Comparison of ENCODE assay signal across 8 cellular contexts in the genomic region with DNA sequence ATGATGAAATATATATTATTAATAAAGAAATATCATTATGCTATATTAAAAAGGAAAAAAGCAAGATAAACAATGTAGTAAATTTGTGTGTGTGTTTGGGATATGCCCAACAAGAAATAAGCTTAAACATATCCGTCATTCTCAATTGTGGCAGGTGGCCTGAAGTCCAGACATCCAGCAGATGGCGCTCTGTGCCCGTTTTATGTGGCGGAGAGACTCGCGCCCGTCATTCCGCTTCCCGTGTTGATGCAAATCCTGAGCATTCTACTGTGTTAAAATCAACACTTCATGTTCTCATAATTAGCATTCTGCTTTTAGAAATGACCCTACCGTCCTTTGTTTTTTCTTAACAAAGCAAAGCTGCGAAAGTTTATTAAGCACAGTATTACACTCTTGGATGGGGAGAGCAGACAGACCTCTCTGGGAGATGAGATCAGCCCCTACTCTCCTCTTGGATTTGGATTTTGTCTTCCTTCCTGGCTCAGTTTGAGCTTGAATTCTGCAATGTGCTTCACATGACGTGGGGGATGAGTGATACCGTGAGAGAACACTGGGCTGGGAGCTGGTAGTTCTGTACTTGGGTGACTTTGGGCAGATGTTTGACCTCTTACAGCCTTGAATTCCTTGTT.
DNase-seq lines count a peak whose midpoint lies in the region; TF ChIP-seq lines count a peak whose summit lies in the region.

No MANE protein-coding gene starts in this region.

- no peaks in the 10 kb centered on the region for H3K36me3 ChIP-seq in trophoblast cell (ENCODE audit: control insufficient read depth in 1 of 2, insufficient read depth in 2 of 2, low read length in 2 of 2)

- H3K56ac ChIP-seq in H9 (ENCODE audit: insufficient read length, low read depth, low read length), result no peak overlapping the region

- no CpG with 5 or more reads among the region's 13 CpGs for WGBS in H9 (ENCODE audit: extremely low coverage, insufficient read length, low lambda C conversion rate)
- WGBS in trophoblast cell (ENCODE audit: extremely low coverage, insufficient coverage, insufficient read length), result no CpG with 5 or more reads among the region's 13 CpGs

- H3K4me2 ChIP-seq in H9 (ENCODE audit: insufficient read depth, insufficient read length, low read length) (peak overlapping the region; percentile 53), trophoblast cell (ENCODE audit: low read length) (peak overlapping the region; percentile 49)

- H2BK120ac ChIP-seq in H9 (ENCODE audit: low read depth, low read length, poor library complexity, severe bottlenecking) (no peak overlapping the region), trophoblast cell (ENCODE audit: insufficient read depth, low read length, poor library complexity) (no peak overlapping the region)

- H3K4me1 ChIP-seq in H9 (ENCODE audit: insufficient read depth, low read length), result no peaks in the 10 kb centered on the region
- H3K4me1 ChIP-seq in trophoblast cell (ENCODE audit: control insufficient read depth in 1 of 2, insufficient read depth in 2 of 2, low read length in 2 of 2), result no peaks in the 10 kb centered on the region

- H4K20me1 ChIP-seq in H9 (ENCODE audit: control insufficient read depth, insufficient read depth, insufficient read length), result no peaks in the 10 kb centered on the region

- peak overlapping the region in 1 of 2 experiments; percentile 41; a peak in 1 of 5 replicates for H3K4me3 Mint-ChIP-seq in H9

- H2AK5ac ChIP-seq in H9 (ENCODE audit: insufficient read length, low read length) (no peak overlapping the region), trophoblast cell (ENCODE audit: low read length) (no peak overlapping the region)

- no peak overlapping the region for H4K12ac ChIP-seq in trophoblast cell (ENCODE audit: low read depth, low read length)

- H4K91ac ChIP-seq in H9 (ENCODE audit: insufficient read length, low read depth, low read length) (no peak overlapping the region), trophoblast cell (ENCODE audit: low read depth, low read length) (no peak overlapping the region)

- H3K27me3 ChIP-seq in H9 (ENCODE audit: insufficient read depth, low read length) (no peaks in the 10 kb centered on the region), trophoblast cell (ENCODE audit: insufficient read depth, low read length) (no peaks in the 10 kb centered on the region)

- no peaks in the 10 kb centered on the region for H3K79me1 ChIP-seq in H9 (ENCODE audit: insufficient read depth, low read depth, low read length, poor library complexity, severe bottlenecking)
- H3K79me1 ChIP-seq in trophoblast cell (ENCODE audit: low read length), result no peaks in the 10 kb centered on the region

- peak overlapping the region; percentile 90 for H2AFZ ChIP-seq in H9 (ENCODE audit: low read length)
- H2AFZ ChIP-seq in trophoblast cell (ENCODE audit: insufficient read depth, low read length, poor library complexity), result no peak overlapping the region

- peaks cover 18% of the 10 kb centered on the region for H3K27me3 Mint-ChIP-seq in H9 (ENCODE audit: low read depth)

- no peak overlapping the region for H3K9ac ChIP-seq in H9 (ENCODE audit: extremely low read depth, insufficient read length, low read length)
- H3K9ac ChIP-seq in trophoblast cell (ENCODE audit: low read length), result no peak overlapping the region

- no peak overlapping the region for H3K27ac ChIP-seq in H9 (ENCODE audit: insufficient read length, low read depth, low read length)
- H3K27ac ChIP-seq in trophoblast cell (ENCODE audit: low read depth, low read length), result no peak overlapping the region

- H3K79me2 ChIP-seq in H9 (ENCODE audit: insufficient read depth, low read length) (no peaks in the 10 kb centered on the region), trophoblast cell (ENCODE audit: control insufficient read depth, insufficient read depth, low read length, poor library complexity) (no peaks in the 10 kb centered on the region)

- no peaks in the 10 kb centered on the region for H3K36me3 Mint-ChIP-seq in H9 (ENCODE audit: insufficient read depth in 1 of 3, low read depth in 3 of 3)

- peak; percentile 72 for DNase-seq in GM03348 (ENCODE audit: low spot score)
- DNase-seq in H9, result peak; percentile 76
- peak; percentile 31 for DNase-seq in LNCaP clone FGC (ENCODE audit: low read depth)
- peak; percentile 64 for DNase-seq in RPMI8226
- peak; percentile 59 for DNase-seq in activated gamma-delta T cell treated with anti-CD3 and anti-CD28 coated beads, Interleukin-2, amount 50 U/mL, for 16 hours (ENCODE audit: low read depth)
- peak; percentile 54 for DNase-seq in globus pallidus (ENCODE audit: low spot score)
- DNase-seq in trophoblast cell, result peak; percentile 65 to 92
- DNase-seq in ureter (ENCODE audit: low spot score), result peak; percentile 72

- H4K8ac ChIP-seq in H9 (replicated peaks; ENCODE audit: insufficient read length, low read depth, low read length) (no peak overlapping the region), trophoblast cell (ENCODE audit: low read depth, low read length) (no peak overlapping the region)

- H3K18ac ChIP-seq in H9 (ENCODE audit: insufficient read length, low read depth, low read length), result no peak overlapping the region
- no peak overlapping the region for H3K18ac ChIP-seq in trophoblast cell (ENCODE audit: low read length)

- H2BK15ac ChIP-seq in H9 (ENCODE audit: low read depth, low read length), result no peak overlapping the region

- H2BK5ac ChIP-seq in H9 (ENCODE audit: insufficient read length, low read length) (no peak overlapping the region), trophoblast cell (ENCODE audit: low read depth, low read length, poor library complexity) (no peak overlapping the region)

- H3K9me3 Mint-ChIP-seq in H9, result no peaks in the 10 kb centered on the region

- TF ChIP-seq CTCF in H9 (conservative IDR thresholded peaks at IDR 0.05) (peak; percentile 95), LNCaP clone FGC (IDR thresholded peaks at IDR 0.05; ENCODE audit: control insufficient read depth, extremely low read depth, insufficient read depth) (peak; percentile 91)

- no peak overlapping the region for H3K27ac Mint-ChIP-seq in H9

- no peak overlapping the region for H3K4ac ChIP-seq in H9 (ENCODE audit: low read depth, low read length)
- no peak overlapping the region for H3K4ac ChIP-seq in trophoblast cell (ENCODE audit: low read depth, low read length)

- H3T11ph ChIP-seq in H9 (ENCODE audit: low read length), result no peak overlapping the region

- peaks cover 3 to 11% of the 10 kb centered on the region in 2 experiments; a peak in 3 of 4 replicates for H3K4me1 Mint-ChIP-seq in H9

- H3K23ac ChIP-seq in H9 (ENCODE audit: insufficient read length, low read depth, low read length) (no peak overlapping the region), trophoblast cell (ENCODE audit: low read length) (no peak overlapping the region)

- H3K9me3 ChIP-seq in H9 (ENCODE audit: control insufficient read depth, low read depth, low read length) (no peaks in the 10 kb centered on the region), trophoblast cell (ENCODE audit: insufficient read depth, low read depth, low read length) (no peaks in the 10 kb centered on the region)

- H4K5ac ChIP-seq in H9 (ENCODE audit: insufficient read length, low read depth, low read length), result no peak overlapping the region

- no peak overlapping the region for H3K14ac ChIP-seq in H9 (ENCODE audit: insufficient read depth, low read length)
- H3K14ac ChIP-seq in trophoblast cell (ENCODE audit: low read length), result no peak overlapping the region

- H3K23me2 ChIP-seq in H9 (ENCODE audit: insufficient read length, low read depth, low read length, poor library complexity, severe bottlenecking), result no peaks in the 10 kb centered on the region

- H3K4me3 ChIP-seq in LNCaP clone FGC (ENCODE audit: low read depth, low read length) (no peak overlapping the region), trophoblast cell (ENCODE audit: low read depth, low read length) (no peak overlapping the region)

- no peak overlapping the region for H2BK12ac ChIP-seq in H9 (ENCODE audit: insufficient read length, low read depth, low read length)
- no peak overlapping the region for H2BK12ac ChIP-seq in trophoblast cell (ENCODE audit: low read length)

- no peak overlapping the region for H2BK20ac ChIP-seq in H9 (ENCODE audit: low read depth, low read length, poor library complexity, severe bottlenecking)
